Comparison of ENCODE assay signal across 32 cellular contexts in the genomic region with DNA sequence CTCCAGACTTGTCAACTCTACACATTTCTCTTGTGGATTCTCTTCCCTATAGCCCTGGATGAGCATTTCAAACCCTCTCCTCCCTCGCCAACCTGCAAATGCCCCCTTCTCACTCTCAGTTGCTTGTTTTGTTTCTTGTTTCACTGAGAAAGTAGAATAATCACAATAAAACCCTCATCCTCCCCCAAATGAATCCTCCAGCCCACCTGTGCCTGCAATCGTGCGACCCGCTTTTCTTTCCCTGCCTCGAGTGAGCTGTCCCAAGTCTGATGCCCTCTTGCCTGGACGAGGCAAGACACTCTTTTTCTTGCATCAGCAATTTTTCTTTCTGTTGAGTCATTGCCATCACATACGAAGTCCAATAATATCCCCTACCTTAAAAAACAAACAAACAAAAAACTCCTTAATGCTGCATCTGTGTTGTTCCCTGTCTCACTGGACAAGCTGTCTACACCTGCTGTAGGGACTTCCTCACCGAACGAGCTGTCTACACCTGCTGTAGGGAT. TPM values are rescaled to one million over a fixed set of nuclear protein-coding genes. Genes with fewer than 3 reads are reported as not detected.
"Had no signal": no experiment of that assay in that cellular context is flagged by ENCODE, and none has a peak within 500 bp of the region (broad histone marks: within the 10 kb centered on the region; RNA-seq: fewer than 3 reads in every experiment).

No MANE protein-coding gene starts in this region.

- H3K4me1 Mint-ChIP-seq: memory B cell; neural crest cell; stimulated activated naive CD8-positive, alpha-beta T cell treated with anti-CD3 and anti-CD28 coated beads, Interleukin-15, amount 100 ng/mL, for 72 hours had no signal

- FAIRE-seq: endometrium, kidney had no signal

- H3K27ac ChIP-seq: gastrocnemius medialis, heart left ventricle, hepatocyte, neutrophil, parathyroid adenoma, suprapubic skin, transverse colon, upper lobe of right lung, uterus had no signal

- ATAC-seq: effector memory CD8-positive, alpha-beta T cell; gastrocnemius medialis; heart left ventricle; left lobe of liver; mucosa of descending colon; natural killer cell treated with Interleukin-12 subunit alpha and Interleukin-12 subunit beta and Interleukin-15 and Interleukin-18, amount 100 ng/mL, for 72 hours; sciatic nerve; stimulated activated naive CD8-positive, alpha-beta T cell treated with anti-CD3 and anti-CD28 coated beads, Interleukin-15, amount 100 ng/mL, for 72 hours; upper lobe of right lung had no signal

- H3K27ac Mint-ChIP-seq: effector memory CD8-positive, alpha-beta T cell; memory B cell; mesothelial cell of epicardium; natural killer cell treated with Interleukin-12 subunit alpha and Interleukin-12 subunit beta and Interleukin-15 and Interleukin-18, amount 100 ng/mL, for 72 hours; progenitor cell of endocrine pancreas; stimulated activated naive CD8-positive, alpha-beta T cell treated with anti-CD3 and anti-CD28 coated beads, Interleukin-15, amount 100 ng/mL, for 72 hours had no signal

- H3K36me3 ChIP-seq: gastrocnemius medialis, heart left ventricle, neutrophil, suprapubic skin, transverse colon, upper lobe of right lung, uterus had no signal

- H3K36me3 Mint-ChIP-seq: naive B cell; natural killer cell treated with Interleukin-12 subunit alpha and Interleukin-12 subunit beta and Interleukin-15 and Interleukin-18, amount 100 ng/mL, for 72 hours had no signal

- H3K4me1 ChIP-seq: gastrocnemius medialis, parathyroid adenoma, upper lobe of right lung had no signal

- DNase-seq: cortex of kidney; effector memory CD8-positive, alpha-beta T cell; gastrocnemius medialis; heart left ventricle; kidney; mucosa of descending colon; naive B cell; stimulated activated CD4-positive, alpha-beta T cell treated with anti-CD3 and anti-CD28 coated beads, Interleukin-12 subunit alpha, Interleukin-12 subunit beta, amount 100 ng/mL, for 4 hours; stimulated activated CD4-positive, alpha-beta T cell treated with anti-CD3 and anti-CD28 coated beads, Interleukin-1b, Interleukin-23, amount 100 ng/mL, for 48 hours; stimulated activated CD4-positive, alpha-beta T cell treated with anti-CD3 and anti-CD28 coated beads, Interleukin-4, amount 100 ng/mL, for 1 hour; stimulated activated CD8-positive, alpha-beta memory T cell treated with anti-CD3 and anti-CD28 coated beads, Interleukin-4, amount 100 ng/mL, for 48 hours; stimulated activated naive CD4-positive, alpha-beta T cell; stimulated activated naive CD8-positive, alpha-beta T cell treated with anti-CD3 and anti-CD28 coated beads, Interleukin-15, amount 100 ng/mL, for 72 hours; transverse colon; upper lobe of right lung; uterus had no signal

- H3K9me3 Mint-ChIP-seq: effector memory CD8-positive, alpha-beta T cell; natural killer cell treated with Interleukin-12 subunit alpha and Interleukin-12 subunit beta and Interleukin-15 and Interleukin-18, amount 100 ng/mL, for 72 hours; neural crest cell; stimulated activated naive CD8-positive, alpha-beta T cell treated with anti-CD3 and anti-CD28 coated beads, Interleukin-15, amount 100 ng/mL, for 72 hours had no signal

- H3K9me3 ChIP-seq: gastrocnemius medialis, mucosa of descending colon, neutrophil, suprapubic skin, transverse colon, upper lobe of right lung, uterus had no signal

- H3K4me3 Mint-ChIP-seq: effector memory CD8-positive, alpha-beta T cell; memory B cell; mesothelial cell of epicardium; naive B cell; natural killer cell treated with Interleukin-12 subunit alpha and Interleukin-12 subunit beta and Interleukin-15 and Interleukin-18, amount 100 ng/mL, for 72 hours; neural crest cell; stimulated activated naive CD8-positive, alpha-beta T cell treated with anti-CD3 and anti-CD28 coated beads, Interleukin-15, amount 100 ng/mL, for 72 hours had no signal

- H3K4me3 ChIP-seq: gastrocnemius medialis, heart left ventricle, hepatocyte, lung, mucosa of descending colon, smooth muscle cell, suprapubic skin, transverse colon, upper lobe of right lung, uterus had no signal

- H3K4me2 ChIP-seq: hepatocyte, smooth muscle cell had no signal

RNA-seq across cellular contexts. Expression of a gene that starts 3.7 kb away (rescaled TPM):
- total RNA-seq: left lobe of liver, omental fat pad had no signal
- polyA plus RNA-seq: liver had no signal
